1 cellular context compared by ENCODE assay signal in genomic region chr16:4525069-4525468, GRCh38.
TF ChIP-seq lines count a peak whose summit lies in the region.

No MANE protein-coding gene starts in this region.

TF ChIP-seq in WTC11, 78 proteins besides CTCF, POLR2A, EP300 and RAD21 (continued from another document):
- TF ChIP-seq, protein P1, sequence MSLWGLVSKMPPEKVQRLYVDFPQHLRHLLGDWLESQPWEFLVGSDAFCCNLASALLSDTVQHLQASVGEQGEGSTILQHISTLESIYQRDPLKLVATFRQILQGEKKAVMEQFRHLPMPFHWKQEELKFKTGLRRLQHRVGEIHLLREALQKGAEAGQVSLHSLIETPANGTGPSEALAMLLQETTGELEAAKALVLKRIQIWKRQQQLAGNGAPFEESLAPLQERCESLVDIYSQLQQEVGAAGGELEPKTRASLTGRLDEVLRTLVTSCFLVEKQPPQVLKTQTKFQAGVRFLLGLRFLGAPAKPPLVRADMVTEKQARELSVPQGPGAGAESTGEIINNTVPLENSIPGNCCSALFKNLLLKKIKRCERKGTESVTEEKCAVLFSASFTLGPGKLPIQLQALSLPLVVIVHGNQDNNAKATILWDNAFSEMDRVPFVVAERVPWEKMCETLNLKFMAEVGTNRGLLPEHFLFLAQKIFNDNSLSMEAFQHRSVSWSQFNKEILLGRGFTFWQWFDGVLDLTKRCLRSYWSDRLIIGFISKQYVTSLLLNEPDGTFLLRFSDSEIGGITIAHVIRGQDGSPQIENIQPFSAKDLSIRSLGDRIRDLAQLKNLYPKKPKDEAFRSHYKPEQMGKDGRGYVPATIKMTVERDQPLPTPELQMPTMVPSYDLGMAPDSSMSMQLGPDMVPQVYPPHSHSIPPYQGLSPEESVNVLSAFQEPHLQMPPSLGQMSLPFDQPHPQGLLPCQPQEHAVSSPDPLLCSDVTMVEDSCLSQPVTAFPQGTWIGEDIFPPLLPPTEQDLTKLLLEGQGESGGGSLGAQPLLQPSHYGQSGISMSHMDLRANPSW (CRISPR knock-in tag; conservative IDR thresholded peaks at IDR 0.05; ENCODE audit: low read depth): no peak
- TF ChIP-seq, protein P2, sequence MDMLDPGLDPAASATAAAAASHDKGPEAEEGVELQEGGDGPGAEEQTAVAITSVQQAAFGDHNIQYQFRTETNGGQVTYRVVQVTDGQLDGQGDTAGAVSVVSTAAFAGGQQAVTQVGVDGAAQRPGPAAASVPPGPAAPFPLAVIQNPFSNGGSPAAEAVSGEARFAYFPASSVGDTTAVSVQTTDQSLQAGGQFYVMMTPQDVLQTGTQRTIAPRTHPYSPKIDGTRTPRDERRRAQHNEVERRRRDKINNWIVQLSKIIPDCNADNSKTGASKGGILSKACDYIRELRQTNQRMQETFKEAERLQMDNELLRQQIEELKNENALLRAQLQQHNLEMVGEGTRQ (CRISPR knock-in tag; IDR thresholded peaks at IDR 0.05): peak; percentile 56; the same call in 1 of the 2 replicates
- TF ChIP-seq ZNF396 (CRISPR knock-in tag; IDR thresholded peaks at IDR 0.05; ENCODE audit: borderline replicate concordance) (no peak), GABPB1 (CRISPR knock-in tag; IDR thresholded peaks at IDR 0.05) (no peak), RORB (CRISPR knock-in tag; IDR thresholded peaks at IDR 0.05) (no peak), HMGA2 (CRISPR knock-in tag; IDR thresholded peaks at IDR 0.05) (no peak), FOXP1 (CRISPR knock-in tag; IDR thresholded peaks at IDR 0.05; ENCODE audit: borderline replicate concordance) (no peak), ZNF317 (CRISPR knock-in tag; IDR thresholded peaks at IDR 0.05; ENCODE audit: borderline replicate concordance, low read depth) (no peak), FOXJ3 (CRISPR knock-in tag; IDR thresholded peaks at IDR 0.05; ENCODE audit: borderline replicate concordance) (no peak), ZNF416 (CRISPR knock-in tag; IDR thresholded peaks at IDR 0.05) (no peak), SOX15 (CRISPR knock-in tag; IDR thresholded peaks at IDR 0.05) (no peak), NR1H2 (CRISPR knock-in tag; IDR thresholded peaks at IDR 0.05) (no peak), ZBTB21 (CRISPR knock-in tag; IDR thresholded peaks at IDR 0.05; ENCODE audit: borderline replicate concordance) (no peak), USF1 (CRISPR knock-in tag; IDR thresholded peaks at IDR 0.05) (peak; percentile 47; the same call in 1 of the 2 replicates)
- TF ChIP-seq, protein P3, sequence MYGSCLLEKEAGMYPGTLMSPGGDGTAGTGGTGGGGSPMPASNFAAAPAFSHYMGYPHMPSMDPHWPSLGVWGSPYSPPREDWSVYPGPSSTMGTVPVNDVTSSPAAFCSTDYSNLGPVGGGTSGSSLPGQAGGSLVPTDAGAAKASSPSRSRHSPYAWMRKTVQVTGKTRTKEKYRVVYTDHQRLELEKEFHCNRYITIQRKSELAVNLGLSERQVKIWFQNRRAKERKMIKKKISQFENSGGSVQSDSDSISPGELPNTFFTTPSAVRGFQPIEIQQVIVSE (CRISPR knock-in tag; IDR thresholded peaks at IDR 0.05; ENCODE audit: borderline replicate concordance): no peak
